Comparison of ENCODE assay signal across 8 cellular contexts in the genomic region with DNA sequence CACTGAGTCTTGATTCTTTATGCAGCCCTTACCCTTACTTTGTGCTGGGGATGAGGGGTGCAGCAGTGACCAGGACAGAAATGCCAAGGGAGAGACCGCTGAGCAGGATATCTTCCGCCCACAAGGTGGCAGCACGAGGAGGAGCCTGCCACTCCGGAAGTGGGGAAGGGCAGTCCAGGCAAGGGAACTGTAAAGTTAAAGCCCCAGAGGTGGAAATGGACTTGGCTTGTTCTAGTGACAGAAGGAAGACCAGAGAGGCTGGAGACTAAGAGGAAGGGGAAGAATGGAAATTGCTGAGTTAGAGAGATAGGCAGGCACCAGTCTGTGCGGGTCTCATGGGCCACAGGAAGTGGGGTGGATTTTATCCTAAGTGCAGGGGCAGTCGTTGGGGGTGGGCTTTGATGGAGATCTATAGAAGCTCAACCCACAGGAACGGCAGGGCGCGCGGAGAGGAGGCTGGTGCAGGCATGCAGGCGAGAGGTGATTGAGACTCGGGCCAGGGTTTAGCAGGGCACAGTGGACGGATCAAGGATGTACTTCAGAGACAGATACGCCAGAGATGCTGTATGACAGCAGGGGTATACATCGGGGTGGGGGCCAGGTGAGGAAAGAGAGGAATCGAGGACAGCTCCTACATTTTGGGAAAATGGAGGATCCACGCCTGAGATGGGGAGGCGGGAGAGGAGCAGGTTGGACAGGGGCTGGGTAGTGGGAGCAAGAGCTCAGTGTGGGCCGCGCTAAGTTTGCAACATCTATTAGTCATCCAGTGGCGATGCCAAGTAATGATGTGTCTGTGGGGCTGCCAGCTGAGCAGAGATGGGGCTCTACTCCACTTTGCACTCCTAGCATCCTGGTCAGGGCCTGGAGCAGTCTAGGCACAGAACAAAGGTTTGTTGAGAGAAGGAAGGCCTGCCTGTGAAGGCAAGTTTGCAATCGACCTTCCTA. TPM values are rescaled to one million over a fixed set of nuclear protein-coding genes. Genes with fewer than 3 reads are reported as not detected.
DNase-seq lines count a peak whose midpoint lies in the region; ATAC-seq, FAIRE-seq and TF ChIP-seq lines count a peak whose summit lies in the region.

No MANE protein-coding gene starts in this region.

- peaks cover 35 to 67% (median 41%) of the 10 kb centered on the region in 3 donors for H3K4me1 Mint-ChIP-seq in CD8-positive, alpha-beta memory T cell
- peaks cover 56% of the 10 kb centered on the region for H3K4me1 Mint-ChIP-seq in HFFc6 (ENCODE audit: low read depth)

- H3K36me3 ChIP-seq in CD8-positive, alpha-beta memory T cell (ENCODE audit: insufficient read depth, low read length) = peaks cover 5% of the 10 kb centered on the region
- H3K36me3 ChIP-seq in HepG2 (replicated peaks in 1 of 2; ENCODE audit: control insufficient read depth in 1 of 2, insufficient read depth in 2 of 2, low read length in 2 of 2) = peaks cover 0 to 5% of the 10 kb centered on the region in 2 experiments; a peak in 2 of 5 replicates

- intact Hi-C loops in HepG2 (cut with micrococcal nuclease; ENCODE audit: unreplicated experiment) = loop anchor here (1.0 to 5.0 kb wide), 2 partner anchors 39 to 54 kb away; partner anchors contain the start of gene SSH3

- TF ChIP-seq CTCF in HFFc6 (IDR thresholded peaks at IDR 0.05) = peak; percentile 89
- TF ChIP-seq CTCF in HepG2 (CRISPR knock-in tag; IDR thresholded peaks at IDR 0.05) = peak; percentile 95

- CTCF ChIA-PET in CD8-positive, alpha-beta memory T cell (lab: Charles Lee) = interaction anchor here (0.7 to 4.9 kb wide), 28 partner anchors 10 to 166 kb away, joined by 3 to 94 read pairs (median 4); partner anchors contain the start of genes ANKRD13D, POLD4 and SSH3
- CTCF ChIA-PET in HepG2 (lab: Yijun Ruan, JAX; ENCODE audit: low intra/inter-chr PET ratio, low total read pairs) = interaction anchor here (3.1 kb wide), 1 partner anchor 54 kb away, joined by 31 read pairs; no protein-coding TSS in a partner anchor

- peak overlapping the region; percentile 42 to 96 (median 77) for H3K27ac Mint-ChIP-seq in CD8-positive, alpha-beta memory T cell
- H3K27ac Mint-ChIP-seq in HFFc6 = peak overlapping the region; percentile 87

- H4K20me1 ChIP-seq in HepG2 (ENCODE audit: insufficient read depth, low read length) = no peaks in the 10 kb centered on the region; the same call in none of the 2 replicates

- H2AFZ ChIP-seq in HepG2 (ENCODE audit: low read length) = no peak overlapping the region

- no peak for TF ChIP-seq POLR2A in HepG2 (IDR thresholded peaks at IDR 0.05; ENCODE audit: insufficient read depth in 1 of 2, low read depth in 2 of 2, low read length in 2 of 2)

- H3K27me3 Mint-ChIP-seq in CD8-positive, alpha-beta memory T cell = peaks cover 3 to 8% of the 10 kb centered on the region in 2 donors
- no peaks in the 10 kb centered on the region; the same call in none of the 2 replicates for H3K27me3 Mint-ChIP-seq in HFFc6 (ENCODE audit: insufficient read depth)

- H3K4me3 ChIP-seq in CD8-positive, alpha-beta memory T cell (ENCODE audit: low read length) = peak overlapping the region; percentile 38
- peak overlapping the region in 1 of 3 experiments; percentile 49; a peak in 2 of 6 replicates for H3K4me3 ChIP-seq in HepG2 (replicated peaks in 1 of 3; ENCODE audit: insufficient read depth in 1 of 3, low read depth in 2 of 3, low read length in 3 of 3)

- H3K9me3 Mint-ChIP-seq in CD8-positive, alpha-beta memory T cell = no peaks in the 10 kb centered on the region
- H3K9me3 Mint-ChIP-seq in HFFc6 = peaks cover 4% of the 10 kb centered on the region; the same call in 1 of the 2 replicates

- H3K4me2 ChIP-seq in HepG2 (ENCODE audit: low read depth, low read length) = peak overlapping the region; percentile 97

- TF ChIP-seq RAD21 in HepG2 (CRISPR knock-in tag; IDR thresholded peaks at IDR 0.05) = 0 out of 2 replicates have a peak, but pooled peaks have one; percentile 43

- in situ Hi-C loops in HepG2 (cut with HindIII; ENCODE audit: extremely low pct_ligation_motif_present, low pct_unique_long_range_greater_than_20kb) = loop anchor here (5.0 kb wide), 2 partner anchors 54 to 119 kb away; no protein-coding TSS in a partner anchor

- no peak overlapping the region for H3K9ac ChIP-seq in HepG2 (ENCODE audit: insufficient read depth, low read depth, low read length)

- H3K36me3 Mint-ChIP-seq in CD8-positive, alpha-beta memory T cell = peaks cover 0 to 12% (median under 1%) of the 10 kb centered on the region in 3 donors
- no peaks in the 10 kb centered on the region; the same call in 1 of the 2 replicates for H3K36me3 Mint-ChIP-seq in HFFc6 (ENCODE audit: low read depth)

- peaks cover 34% of the 10 kb centered on the region for H3K4me1 ChIP-seq in CD8-positive, alpha-beta memory T cell (ENCODE audit: insufficient read depth, low read length)
- peaks cover 73% of the 10 kb centered on the region for H3K4me1 ChIP-seq in HepG2 (ENCODE audit: insufficient read depth, low read length)

- ATAC-seq in HepG2 = peak; percentile 68
- no peak for ATAC-seq in GM21360 (IDR thresholded peaks at IDR 0.05; ENCODE audit: unreplicated experiment)

- POLR2A ChIA-PET in CD8-positive, alpha-beta memory T cell (lab: Charles Lee) = interaction anchor here (0.6 to 2.5 kb wide), 7 partner anchors 9 to 90 kb away, joined by 3 to 9 read pairs (median 6); partner anchors contain the start of gene ANKRD13D
- POLR2A ChIA-PET in HepG2 (lab: Yijun Ruan, JAX) = interaction anchor here (0.7 to 3.0 kb wide), 5 partner anchors 23 to 92 kb away, joined by 3 to 24 read pairs (median 11); partner anchors contain the start of genes ANKRD13D and SSH3

- peaks cover 11% of the 10 kb centered on the region for H3K79me2 ChIP-seq in HepG2 (ENCODE audit: insufficient read depth, low read length)

- no peak for TF ChIP-seq EP300 in HepG2 (IDR thresholded peaks at IDR 0.05; ENCODE audit: low read depth in 2 of 2, low read length in 2 of 2)
- no peak for TF ChIP-seq EP300 in HepG2 (CRISPR knock-in tag; IDR thresholded peaks at IDR 0.05; ENCODE audit: borderline replicate concordance)

- peak; percentile 90 for FAIRE-seq in HepG2 (lab: Jason Lieb, UNC)

- H3K27me3 ChIP-seq in CD8-positive, alpha-beta memory T cell (ENCODE audit: insufficient read depth, low read length, poor library complexity, severe bottlenecking) = no peaks in the 10 kb centered on the region
- H3K27me3 ChIP-seq in HepG2 (ENCODE audit: control insufficient read depth in 1 of 2, insufficient read depth in 2 of 2, low read length in 2 of 2) = no peaks in the 10 kb centered on the region

- peak overlapping the region; percentile 47 to 79 (median 75) for H3K4me3 Mint-ChIP-seq in CD8-positive, alpha-beta memory T cell
- peak overlapping the region; percentile 33 for H3K4me3 Mint-ChIP-seq in HFFc6

- peak; percentile 60 to 82 (median 67) for DNase-seq in CD8-positive, alpha-beta memory T cell
- peak; percentile 75 for DNase-seq in HFFc6
- peak; percentile 67 to 91 for DNase-seq in NCI-H526 (lab: John Stamatoyannopoulos, UW)
- DNase-seq in activated CD4-positive, alpha-beta T cell treated with anti-CD3 and anti-CD28 coated beads for 1 hour = peak; percentile 53
- DNase-seq in dedifferentiated amniotic fluid mesenchymal stem cell (ENCODE audit: extremely low spot score) = peak; percentile 80
- DNase-seq in HepG2 (ENCODE audit: low spot score) = peak; percentile 68
- peak; percentile 64 to 68 for DNase-seq in stimulated activated CD8-positive, alpha-beta memory T cell treated with anti-CD3 and anti-CD28 coated beads, Interleukin-15, amount 100 ng/mL, for 48 hours (ENCODE audit: low read depth in 2 of 2)

- BruUV-seq in HepG2 (replicated peaks; lab: Mats Ljungman, UMichigan) = no TSS peak

- H3K9me3 ChIP-seq in CD8-positive, alpha-beta memory T cell (ENCODE audit: low read length) = no peaks in the 10 kb centered on the region
- H3K9me3 ChIP-seq in HepG2 (ENCODE audit: low read length) = no peaks in the 10 kb centered on the region

- peak overlapping the region; percentile 16 for H3K27ac ChIP-seq in CD8-positive, alpha-beta memory T cell (ENCODE audit: low read depth, low read length)
- H3K27ac ChIP-seq in HepG2 (ENCODE audit: extremely low read length, insufficient read depth, low read length) = no peak overlapping the region

- WGBS in HepG2 (ENCODE audit: low lambda C conversion rate) = 59% methylated on average over 19 of the region's 22 CpGs

RNA-seq across cellular contexts. Expression of gene GRK2, which starts 3.3 kb away (rescaled TPM):
- 100 to 1,000 TPM; 237 to 246 TPM for total RNA-seq in CD8-positive, alpha-beta memory T cell
- polyA plus RNA-seq in CD8-positive, alpha-beta memory T cell = 69.9 TPM
- total RNA-seq in HFFc6 (2021; fragmentation: NEBNext Ultra II Directional; extraction: Animal tissue kit (Norgen Biotek cat#: 25700)) = 10 to 100 TPM; 26.2 to 35.5 (median 32.1) TPM
- 26.3 and 31.3 TPM in 2 replicates for total RNA-seq in HepG2 (2016; rRNA removed; fragmentation: Illumina TruSeq; extraction: Trizol)
- 26.5 and 26.8 TPM in 2 replicates for total RNA-seq in HepG2 (2016; cell fraction: cytosol; rRNA removed; fragmentation: Illumina TruSeq; extraction: Trizol; ENCODE audit: low read depth)
- 21.7 and 32.4 TPM in 2 replicates for total RNA-seq in HepG2 (2016; cell fraction: insoluble cytoplasmic fraction; rRNA removed; fragmentation: Illumina TruSeq; extraction: Trizol)
- total RNA-seq in HepG2 (2016; cell fraction: membrane; rRNA removed; fragmentation: Illumina TruSeq; extraction: Trizol) = 46.5 and 47.3 TPM in 2 replicates
- 25.3 and 29.3 TPM in 2 replicates for total RNA-seq in HepG2 (2016; cell fraction: nucleus; rRNA removed; fragmentation: Illumina TruSeq; extraction: Trizol)
- polyA plus RNA-seq in HepG2 (2011; rRNA removed) = 42.4 and 66.8 TPM in 2 replicates
- 34.8 and 51.8 TPM in 2 replicates for polyA plus RNA-seq in HepG2 (2011; cell fraction: cytosol; rRNA removed)
- polyA plus RNA-seq in HepG2 (2011; cell fraction: nucleus; rRNA removed) = 202 and 278 TPM in 2 replicates
- polyA plus RNA-seq in HepG2 (2012) = 39.1 and 39.9 TPM in 2 replicates
- 19.6 and 21.3 TPM in 2 replicates for polyA plus RNA-seq in HepG2 (2016; cell fraction: cytosol; fragmentation: Illumina TruSeq; extraction: Trizol; ENCODE audit: low read depth)
- polyA plus RNA-seq in HepG2 (2016; cell fraction: insoluble cytoplasmic fraction; fragmentation: Illumina TruSeq; extraction: Trizol; ENCODE audit: low read depth) = 24.6 and 30.4 TPM in 2 replicates
- polyA plus RNA-seq in HepG2 (2016; cell fraction: membrane; fragmentation: Illumina TruSeq; extraction: Trizol; ENCODE audit: low read depth) = 34.4 and 41.1 TPM in 2 replicates
- polyA plus RNA-seq in HepG2 (2016; cell fraction: nucleus; fragmentation: Illumina TruSeq; extraction: Trizol; ENCODE audit: insufficient read depth, low read depth) = 65.6 and 70.5 TPM in 2 replicates
- 142 and 187 TPM in 2 replicates for polyA minus RNA-seq in HepG2 (2011; rRNA and poly(A)+ RNA removed; ENCODE audit: low replicate concordance)
- polyA minus RNA-seq in HepG2 (2011; cell fraction: cytosol; rRNA and poly(A)+ RNA removed) = 39.4 and 40.8 TPM in 2 replicates
- polyA minus RNA-seq in HepG2 (2011; cell fraction: nucleus; rRNA and poly(A)+ RNA removed) = 41.1 and 50.2 TPM in 2 replicates

RNA-seq across cellular contexts. Expression of gene ANKRD13D, which starts 26.1 kb away (rescaled TPM):
- total RNA-seq in CD8-positive, alpha-beta memory T cell = 10 to 100 TPM; 84.9 to 90.1 TPM
- 23.9 TPM for polyA plus RNA-seq in CD8-positive, alpha-beta memory T cell
- 10 to 100 TPM; 24.7 to 34.6 (median 26.4) TPM for total RNA-seq in HFFc6 (2021; fragmentation: NEBNext Ultra II Directional; extraction: Animal tissue kit (Norgen Biotek cat#: 25700))
- total RNA-seq in HepG2 (2016; rRNA removed; fragmentation: Illumina TruSeq; extraction: Trizol) = 4.8 and 18.6 TPM in 2 replicates
- 27.6 and 29.6 TPM in 2 replicates for total RNA-seq in HepG2 (2016; cell fraction: cytosol; rRNA removed; fragmentation: Illumina TruSeq; extraction: Trizol; ENCODE audit: low read depth)
- 5.9 and 17.7 TPM in 2 replicates for total RNA-seq in HepG2 (2016; cell fraction: insoluble cytoplasmic fraction; rRNA removed; fragmentation: Illumina TruSeq; extraction: Trizol)
- total RNA-seq in HepG2 (2016; cell fraction: membrane; rRNA removed; fragmentation: Illumina TruSeq; extraction: Trizol) = 13.2 and 14.7 TPM in 2 replicates
- total RNA-seq in HepG2 (2016; cell fraction: nucleus; rRNA removed; fragmentation: Illumina TruSeq; extraction: Trizol) = 26.2 and 27.8 TPM in 2 replicates
- 27.3 and 35.5 TPM in 2 replicates for polyA plus RNA-seq in HepG2 (2011; rRNA removed)
- 14.4 and 20.5 TPM in 2 replicates for polyA plus RNA-seq in HepG2 (2011; cell fraction: cytosol; rRNA removed)
- polyA plus RNA-seq in HepG2 (2011; cell fraction: nucleus; rRNA removed) = 139 and 163 TPM in 2 replicates
- polyA plus RNA-seq in HepG2 (2012) = 9.7 and 17.4 TPM in 2 replicates
- polyA plus RNA-seq in HepG2 (2016; cell fraction: cytosol; fragmentation: Illumina TruSeq; extraction: Trizol; ENCODE audit: low read depth) = 7.4 TPM in 2 replicates
- polyA plus RNA-seq in HepG2 (2016; cell fraction: insoluble cytoplasmic fraction; fragmentation: Illumina TruSeq; extraction: Trizol; ENCODE audit: low read depth) = 5.1 and 7.5 TPM in 2 replicates
- polyA plus RNA-seq in HepG2 (2016; cell fraction: membrane; fragmentation: Illumina TruSeq; extraction: Trizol; ENCODE audit: low read depth) = 10.9 and 11.1 TPM in 2 replicates
- 77.4 and 86.1 TPM in 2 replicates for polyA plus RNA-seq in HepG2 (2016; cell fraction: nucleus; fragmentation: Illumina TruSeq; extraction: Trizol; ENCODE audit: insufficient read depth, low read depth)
- polyA minus RNA-seq in HepG2 (2011; rRNA and poly(A)+ RNA removed; ENCODE audit: low replicate concordance) = 27.0 and 38.7 TPM in 2 replicates
- polyA minus RNA-seq in HepG2 (2011; cell fraction: cytosol; rRNA and poly(A)+ RNA removed) = 4.4 and 7.0 TPM in 2 replicates
- polyA minus RNA-seq in HepG2 (2011; cell fraction: nucleus; rRNA and poly(A)+ RNA removed) = 38.2 and 45.5 TPM in 2 replicates

RNA-seq across cellular contexts. Expression of gene SSH3, which starts 40.3 kb away (rescaled TPM):
- 10 to 100 TPM in 1 of 2 experiments, 1 to 10 TPM in 1; 8.4 to 10.6 TPM for total RNA-seq in CD8-positive, alpha-beta memory T cell
- polyA plus RNA-seq in CD8-positive, alpha-beta memory T cell = 3.5 TPM
- total RNA-seq in HFFc6 (2021; fragmentation: NEBNext Ultra II Directional; extraction: Animal tissue kit (Norgen Biotek cat#: 25700)) = 10 to 100 TPM; 17.0 to 28.7 (median 22.6) TPM
- 7.5 and 12.4 TPM in 2 replicates for total RNA-seq in HepG2 (2016; rRNA removed; fragmentation: Illumina TruSeq; extraction: Trizol)
- 2.6 and 4.3 TPM in 2 replicates for total RNA-seq in HepG2 (2016; cell fraction: cytosol; rRNA removed; fragmentation: Illumina TruSeq; extraction: Trizol; ENCODE audit: low read depth)
- total RNA-seq in HepG2 (2016; cell fraction: insoluble cytoplasmic fraction; rRNA removed; fragmentation: Illumina TruSeq; extraction: Trizol) = 5.5 and 11.6 TPM in 2 replicates
- total RNA-seq in HepG2 (2016; cell fraction: membrane; rRNA removed; fragmentation: Illumina TruSeq; extraction: Trizol) = 5.3 and 7.4 TPM in 2 replicates
- total RNA-seq in HepG2 (2016; cell fraction: nucleus; rRNA removed; fragmentation: Illumina TruSeq; extraction: Trizol) = 13.3 and 15.7 TPM in 2 replicates
- 18.6 and 18.8 TPM in 2 replicates for polyA plus RNA-seq in HepG2 (2011; rRNA removed)
- 5.6 and 8.3 TPM in 2 replicates for polyA plus RNA-seq in HepG2 (2011; cell fraction: cytosol; rRNA removed)
- 74.8 and 103 TPM in 2 replicates for polyA plus RNA-seq in HepG2 (2011; cell fraction: nucleus; rRNA removed)
- polyA plus RNA-seq in HepG2 (2012) = 15.3 and 17.6 TPM in 2 replicates
- polyA plus RNA-seq in HepG2 (2016; cell fraction: cytosol; fragmentation: Illumina TruSeq; extraction: Trizol; ENCODE audit: low read depth) = 4.4 and 5.1 TPM in 2 replicates
- 8.5 and 13.0 TPM in 2 replicates for polyA plus RNA-seq in HepG2 (2016; cell fraction: insoluble cytoplasmic fraction; fragmentation: Illumina TruSeq; extraction: Trizol; ENCODE audit: low read depth)
- 7.7 and 10.7 TPM in 2 replicates for polyA plus RNA-seq in HepG2 (2016; cell fraction: membrane; fragmentation: Illumina TruSeq; extraction: Trizol; ENCODE audit: low read depth)
- polyA plus RNA-seq in HepG2 (2016; cell fraction: nucleus; fragmentation: Illumina TruSeq; extraction: Trizol; ENCODE audit: insufficient read depth, low read depth) = 31.0 and 36.7 TPM in 2 replicates
- 9.3 and 33.1 TPM in 2 replicates for polyA minus RNA-seq in HepG2 (2011; rRNA and poly(A)+ RNA removed; ENCODE audit: low replicate concordance)
- 5.9 and 7.6 TPM in 2 replicates for polyA minus RNA-seq in HepG2 (2011; cell fraction: cytosol; rRNA and poly(A)+ RNA removed)
- polyA minus RNA-seq in HepG2 (2011; cell fraction: nucleus; rRNA and poly(A)+ RNA removed) = 12.7 and 14.4 TPM in 2 replicates
